32 cellular contexts compared by ENCODE assay signal in the genomic region with DNA sequence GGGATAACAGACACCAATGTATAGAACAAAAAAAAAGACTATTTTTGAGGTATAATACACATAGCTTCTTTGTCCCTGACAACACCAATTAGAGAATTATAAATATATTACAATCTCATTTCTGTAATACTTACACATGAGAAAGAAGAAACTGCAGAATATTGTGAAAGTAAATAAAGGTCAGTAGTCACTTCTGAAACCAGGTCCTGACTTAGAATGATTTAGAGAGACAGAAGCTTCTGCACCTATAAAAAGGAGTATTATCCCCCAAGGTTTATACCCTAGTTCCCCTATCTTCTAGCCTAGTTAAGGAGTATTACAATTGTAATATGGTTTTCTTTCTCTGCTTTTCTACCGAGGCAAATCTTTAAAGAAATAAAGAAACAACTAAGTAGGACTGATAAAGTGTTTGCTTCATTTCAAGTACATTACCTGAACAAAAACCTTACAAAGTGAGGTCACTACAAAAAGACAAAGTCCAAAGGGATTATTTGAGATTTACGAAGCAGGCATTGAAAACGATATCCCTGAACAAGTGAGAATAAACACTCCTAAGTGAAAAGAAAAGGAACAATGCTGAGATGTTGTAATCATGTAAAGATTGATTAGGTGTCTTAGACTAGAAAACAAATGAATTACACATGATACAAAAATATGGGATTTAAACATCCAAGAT.
DNase-seq lines count a peak whose midpoint lies in the region; ATAC-seq, FAIRE-seq and TF ChIP-seq lines count a peak whose summit lies in the region.
"Had no signal": no experiment of that assay in that cellular context is flagged by ENCODE, and none has a peak within 500 bp of the region (broad histone marks: within the 10 kb centered on the region; RNA-seq: fewer than 3 reads in every experiment).

No MANE protein-coding gene starts in this region.

- TF ChIP-seq CTCF in D721Med (IDR thresholded peaks at IDR 0.05; ENCODE audit: insufficient read depth, missing control alignments): no peak
- no peak for TF ChIP-seq CTCF in sigmoid colon (IDR thresholded peaks at IDR 0.05)

- H3K36me3 ChIP-seq in sigmoid colon: no peaks in the 10 kb centered on the region
- H3K36me3 ChIP-seq: brain microvascular endothelial cell, esophagus squamous epithelium, HAP-1, right atrium auricular region, spleen, stomach, thyroid gland, uterus, WERI-Rb-1 had no signal

- H3K27ac ChIP-seq in sigmoid colon: no peak overlapping the region
- H3K27ac ChIP-seq: brain microvascular endothelial cell, esophagus squamous epithelium, foreskin keratinocyte, HL-60, KMS-11, right atrium auricular region, spleen, stomach, uterus, WERI-Rb-1 had no signal

- TF ChIP-seq POLR2A in sigmoid colon (IDR thresholded peaks at IDR 0.05): no peak

- H3K4me3 ChIP-seq in sigmoid colon: no peak overlapping the region
- H3K4me3 ChIP-seq: esophagus squamous epithelium, HAP-1, right atrium auricular region, spleen, stomach, thyroid gland, uterus had no signal

- intact Hi-C loops in sigmoid colon (cut with DNase I): no loop called here

- ATAC-seq in GM21619 (IDR thresholded peaks at IDR 0.05; ENCODE audit: unreplicated experiment): peak; percentile 54
- ATAC-seq in HG03378 (IDR thresholded peaks at IDR 0.05; ENCODE audit: unreplicated experiment): peak; percentile 42
- ATAC-seq in left lobe of liver: peak; percentile 45
- ATAC-seq in GM19463 (IDR thresholded peaks at IDR 0.05; ENCODE audit: unreplicated experiment): no peak
- ATAC-seq: activated T-helper 17 cell treated with anti-CD3 and anti-CD28 coated beads, Interleukin-2, amount 50 U/mL, for 72 hours; foreskin keratinocyte had no signal

- H3K9me3 ChIP-seq in sigmoid colon: no peaks in the 10 kb centered on the region
- H3K9me3 ChIP-seq: esophagus squamous epithelium, HAP-1, right atrium auricular region, spleen, stomach, thyroid gland, uterus had no signal

- peak; percentile 79 for FAIRE-seq in D721Med (lab: Jason Lieb, UNC)
- FAIRE-seq: keratinocyte had no signal

- H3K27me3 ChIP-seq in sigmoid colon: no peaks in the 10 kb centered on the region
- H3K27me3 ChIP-seq: brain microvascular endothelial cell, esophagus squamous epithelium, foreskin keratinocyte, right atrium auricular region, spleen, stomach, thyroid gland, uterus had no signal

- no peak for DNase-seq in D721Med (ENCODE audit: insufficient read length, low spot score)
- DNase-seq in left lobe of liver (ENCODE audit: low spot score): no peak
- no peak for DNase-seq in sigmoid colon
- no peak for DNase-seq in NCI-H2196 (lab: John Stamatoyannopoulos, UW; ENCODE audit: unreplicated experiment)
- no peak for DNase-seq in DMS 273 treated with DMSO at 0.1 percent for 48 hours (lab: John Stamatoyannopoulos, UW)
- DNase-seq: activated CD4-positive, alpha-beta T cell treated with anti-CD3 and anti-CD28 coated beads for 48 hours; activated naive CD4-positive, alpha-beta T cell treated with anti-CD3 and anti-CD28 coated beads, Interleukin-2, amount 50 U/mL, for 16 hours; brain microvascular endothelial cell; cerebellar nuclear complex; dermis blood vessel endothelial cell; esophagus squamous epithelium; foreskin keratinocyte; head of caudate nucleus; mammary epithelial cell; NCI-H1417; NCI-H2081 treated with DMSO at 0.1 percent for 48 hours; NCI-H774; spleen; stimulated activated CD4-positive, alpha-beta T cell treated with anti-CD3 and anti-CD28 coated beads, Interleukin-2, amount 100 ng/mL, for 24 hours; stomach; thyroid gland; uterus; WERI-Rb-1 had no signal

- 29 to 68% methylated on average over 3 of the region's 3 CpGs for WGBS in sigmoid colon, 2 donors

- H3K4me1 ChIP-seq in sigmoid colon: no peaks in the 10 kb centered on the region
- H3K4me1 ChIP-seq: foreskin keratinocyte, right atrium auricular region, spleen, stomach, uterus had no signal

- TF ChIP-seq EP300 in sigmoid colon (IDR thresholded peaks at IDR 0.05): no peak
